8 cellular contexts compared by ENCODE assay signal in the genomic region with DNA sequence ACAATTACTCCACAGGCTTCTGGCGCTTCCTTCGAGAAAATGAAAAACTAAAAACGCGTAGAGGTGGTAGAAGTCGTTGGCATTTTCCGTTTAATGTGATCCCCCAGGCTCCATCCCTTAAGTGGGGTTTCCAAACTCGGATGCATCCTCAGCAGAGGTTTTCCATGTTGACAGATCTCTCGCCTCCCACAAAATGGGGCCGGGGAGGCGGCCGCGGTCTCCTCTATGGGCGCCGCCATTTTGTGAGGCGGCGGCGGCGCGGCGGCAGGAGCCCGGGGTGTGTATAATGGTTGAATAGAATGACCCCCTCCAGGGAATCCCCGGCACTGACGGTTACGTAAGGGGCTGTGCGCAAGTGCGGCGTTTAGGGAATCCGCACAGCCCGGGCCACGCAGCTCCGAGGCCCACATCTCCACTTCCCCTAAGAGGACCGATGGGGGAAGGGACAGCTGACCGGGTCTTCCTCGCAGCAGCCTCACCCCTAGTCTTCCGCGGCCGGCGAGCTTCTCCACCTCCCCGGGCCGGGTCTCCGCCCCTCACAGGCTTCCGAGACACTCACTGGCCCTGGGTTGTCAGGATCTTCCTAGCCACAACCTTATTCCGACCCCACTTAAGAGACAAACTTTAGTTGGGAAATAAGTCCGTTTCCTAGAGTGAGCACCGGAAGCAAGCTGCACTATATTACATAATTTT. TPM values are rescaled to one million over a fixed set of nuclear protein-coding genes. Genes with fewer than 3 reads are reported as not detected.
DNase-seq lines count a peak whose midpoint lies in the region; ATAC-seq and TF ChIP-seq lines count a peak whose summit lies in the region.

No MANE protein-coding gene starts in this region.

- H3K9me2 ChIP-seq in PC-9 (ENCODE audit: insufficient read depth), result no peaks in the 10 kb centered on the region

- BruUV-seq in PC-9 (replicated peaks; lab: Mats Ljungman, UMichigan), result no TSS peak

- no peaks in the 10 kb centered on the region for H4K20me1 ChIP-seq in PC-9 (ENCODE audit: insufficient read depth)

- intact Hi-C loops in PC-9 (cut with micrococcal nuclease; ENCODE audit: unreplicated experiment), result loop anchor here (1.0 to 5.0 kb wide), 6 partner anchors 53 to 557 kb away; a partner anchor contains a TSS

- H3K4me3 Mint-ChIP-seq in activated T-cell treated with anti-CD3 and anti-CD28 coated beads, Interleukin-2, amount 50 U/mL, for 4 hours, result peak overlapping the region; percentile 92

- in situ Hi-C loops in KBM-7 (cut with MboI; ENCODE audit: low pct_unique_long_range_greater_than_20kb, low sequenced_read_pairs), result no loop called here

- H3K27me3 ChIP-seq in PC-9 (ENCODE audit: insufficient read depth, low read depth), result no peaks in the 10 kb centered on the region
- H3K27me3 ChIP-seq in esophagus (ENCODE audit: control insufficient read depth in 1 of 2, insufficient read depth in 2 of 2, low read length in 2 of 2), result no peaks in the 10 kb centered on the region
- no peaks in the 10 kb centered on the region for H3K27me3 ChIP-seq in mucosa of stomach (ENCODE audit: control insufficient read depth, insufficient read depth, low read length)

- no peaks in the 10 kb centered on the region for H3K27me3 Mint-ChIP-seq in activated T-cell treated with anti-CD3 and anti-CD28 coated beads, Interleukin-2, amount 50 U/mL, for 4 hours (ENCODE audit: low read depth)

- H3K27ac ChIP-seq in PC-9 (peak overlapping the region; percentile 91), esophagus (ENCODE audit: low read depth in 2 of 2, low read length in 1 of 2) (peak overlapping the region; percentile 97 to 100)

- H3F3A ChIP-seq in PC-9 (ENCODE audit: insufficient read depth, low read depth), result peaks cover 20% of the 10 kb centered on the region

- POLR2A ChIA-PET in PC-9 (lab: Charles Lee; ENCODE audit: unreplicated experiment), result interaction anchor here (0.5 to 0.7 kb wide), 10 partner anchors 87 to 1969 kb away, joined by 3 to 7 read pairs (median 4); no protein-coding TSS in a partner anchor

- peak overlapping the region; percentile 98 for H3K4me3 ChIP-seq in PC-9
- H3K4me3 ChIP-seq in esophagus (ENCODE audit: low read depth in 1 of 2, low read length in 2 of 2), result peak overlapping the region; percentile 80 to 99
- H3K4me3 ChIP-seq in mucosa of stomach (ENCODE audit: low read length), result peak overlapping the region; percentile 67

- H3K4me2 ChIP-seq in PC-9, result peak overlapping the region; percentile 94

- H3K36me3 ChIP-seq in PC-9 (ENCODE audit: low read depth), result no peaks in the 10 kb centered on the region
- H3K36me3 ChIP-seq in esophagus (ENCODE audit: control insufficient read depth in 2 of 2, insufficient read depth in 2 of 2, low read length in 1 of 2), result no peaks in the 10 kb centered on the region
- no peaks in the 10 kb centered on the region for H3K36me3 ChIP-seq in mucosa of stomach (ENCODE audit: control insufficient read depth, insufficient read depth, low read length)

- no peaks in the 10 kb centered on the region for H3K9me3 Mint-ChIP-seq in activated T-cell treated with anti-CD3 and anti-CD28 coated beads, Interleukin-2, amount 50 U/mL, for 4 hours

- peaks cover 7% of the 10 kb centered on the region for H3K36me3 Mint-ChIP-seq in activated T-cell treated with anti-CD3 and anti-CD28 coated beads, Interleukin-2, amount 50 U/mL, for 4 hours (ENCODE audit: insufficient read depth)

- DNase-seq in DMS53 treated with DMSO at 0.1 percent for 48 hours (lab: John Stamatoyannopoulos, UW; ENCODE audit: unreplicated experiment), result peak; percentile 100
- peak; percentile 99 for DNase-seq in KBM-7
- peak; percentile 84 to 90 for DNase-seq in PC-9
- DNase-seq in activated T-cell treated with anti-CD3 and anti-CD28 coated beads, Interleukin-2, amount 50 U/mL, for 4 hours, result peak; percentile 82
- peak; percentile 88 for DNase-seq in stimulated activated CD8-positive, alpha-beta memory T cell treated with anti-CD3 and anti-CD28 coated beads, Interleukin-4, amount 100 ng/mL, for 48 hours

- peaks cover 30% of the 10 kb centered on the region for H3K4me1 ChIP-seq in PC-9 (replicated peaks; ENCODE audit: insufficient read depth)
- H3K4me1 ChIP-seq in esophagus (ENCODE audit: control insufficient read depth in 2 of 2, insufficient read depth in 2 of 2, low read length in 1 of 2), result no peaks in the 10 kb centered on the region
- peaks cover 6% of the 10 kb centered on the region for H3K4me1 ChIP-seq in mucosa of stomach (ENCODE audit: control insufficient read depth, insufficient read depth, low read length)

- TF ChIP-seq CTCF in PC-9 (conservative IDR thresholded peaks at IDR 0.05), result no peak

- peak; percentile 48 for ATAC-seq in GM21723 (IDR thresholded peaks at IDR 0.05; ENCODE audit: unreplicated experiment)
- peak; percentile 46 for ATAC-seq in activated T-cell treated with anti-CD3 and anti-CD28 coated beads, Interleukin-2, amount 50 U/mL, for 4 hours

- CTCF ChIA-PET in PC-9 (lab: Charles Lee), result interaction anchor here (1.0 kb wide), 1 partner anchor 184 kb away, joined by 3 read pairs; no protein-coding TSS in a partner anchor

- peak overlapping the region; percentile 99 for H2AFZ ChIP-seq in PC-9

- no peaks in the 10 kb centered on the region for H3K9me3 ChIP-seq in PC-9 (ENCODE audit: insufficient read depth, low read depth)
- no peaks in the 10 kb centered on the region for H3K9me3 ChIP-seq in esophagus (ENCODE audit: control insufficient read depth in 2 of 2, insufficient read depth in 1 of 2, low read depth in 1 of 2, low read length in 1 of 2)
- no peaks in the 10 kb centered on the region for H3K9me3 ChIP-seq in mucosa of stomach (ENCODE audit: control insufficient read depth, low read length)

- peaks cover 29% of the 10 kb centered on the region for H3K4me1 Mint-ChIP-seq in activated T-cell treated with anti-CD3 and anti-CD28 coated beads, Interleukin-2, amount 50 U/mL, for 4 hours (ENCODE audit: low read depth)

- H3K79me2 ChIP-seq in PC-9 (ENCODE audit: low read depth), result peaks cover 68% of the 10 kb centered on the region

- peak overlapping the region; percentile 92 for H3K9ac ChIP-seq in mucosa of stomach (ENCODE audit: low read length)

- WGBS in esophagus, 2 donors, result 0% methylated on average over 45 of the region's 45 CpGs

RNA-seq across cellular contexts. Expression of a gene that starts 2.1 kb away (rescaled TPM):
- 24.6 and 25.8 TPM in 2 replicates for total RNA-seq in PC-9 (2021)
- 10 to 100 TPM; 19.6 to 21.2 (median 20.0) TPM for total RNA-seq in activated T-cell treated with anti-CD3 and anti-CD28 coated beads, Interleukin-2, amount 50 U/mL, for 4 hours
- 1 to 10 TPM; 5.0 to 8.5 TPM for polyA plus RNA-seq in esophagus

Comparison
In these comparisons a context has a peak if more than half of its experiments do, and no peak if none do; other contexts are left out.
1. Peak in every context shown above with its lines: DNase-seq, ATAC-seq, H3K4me3 ChIP-seq and H3K27ac ChIP-seq.